In genomic region chr5:105263522-105263921, GRCh38 we compare ENCODE assay signal across 1 cellular context.
TF ChIP-seq lines count a peak whose summit lies in the region.

No MANE protein-coding gene starts in this region.

TF ChIP-seq in K562, 482 proteins besides CTCF, POLR2A, EP300 and RAD21 (continued from another document):
- 0 out of 2 replicates have a peak, but pooled peaks have one; percentile 50 for TF ChIP-seq MECOM (CRISPR knock-in tag; IDR thresholded peaks at IDR 0.05)
- TF ChIP-seq ARID1B (IDR thresholded peaks at IDR 0.05): peak; percentile 65
- peak; percentile 54 for TF ChIP-seq ZNF316 (IDR thresholded peaks at IDR 0.05)
- TF ChIP-seq HNRNPL (IDR thresholded peaks at IDR 0.05; ENCODE audit: low read depth, low read length): no peak
